14 cellular contexts compared by ENCODE assay signal in the genomic region with DNA sequence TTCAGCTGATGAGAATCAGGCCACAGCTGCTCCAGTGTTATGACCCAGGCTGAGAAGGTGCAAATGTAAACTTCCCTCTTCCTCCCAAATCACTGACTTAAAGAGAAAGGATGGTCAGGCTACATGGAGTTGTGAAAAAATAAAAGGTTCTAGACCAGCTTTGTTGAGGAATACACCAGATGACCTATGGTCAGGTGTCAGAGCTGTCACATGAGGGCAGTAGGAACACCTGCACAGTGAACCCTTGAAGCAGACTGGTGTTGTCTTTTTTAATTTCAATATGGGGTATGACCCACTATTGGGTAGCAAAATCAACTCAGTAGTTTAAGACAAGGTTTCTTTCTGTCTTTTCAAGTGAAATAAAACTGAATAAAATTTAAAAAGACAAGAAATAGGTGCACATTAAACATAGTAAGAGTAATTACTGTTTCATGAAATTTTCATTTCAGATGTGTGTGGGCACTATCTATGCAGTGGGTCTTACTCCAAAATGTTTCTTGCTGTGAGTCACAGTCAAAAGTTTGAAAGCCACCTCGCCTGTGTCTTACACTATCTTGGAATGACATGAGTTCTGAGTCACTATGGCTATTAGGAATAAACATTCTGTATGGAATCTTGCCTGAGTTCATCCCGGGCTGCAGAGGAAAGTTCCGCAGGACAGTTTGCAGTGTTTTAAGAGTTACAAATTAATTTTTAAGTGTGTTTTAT.
DNase-seq lines count a peak whose midpoint lies in the region; ATAC-seq and TF ChIP-seq lines count a peak whose summit lies in the region.
"Had no signal": no experiment of that assay in that cellular context is flagged by ENCODE, and none has a peak within 500 bp of the region (broad histone marks: within the 10 kb centered on the region; RNA-seq: fewer than 3 reads in every experiment).

No MANE protein-coding gene starts in this region.

- peaks cover 20% of the 10 kb centered on the region for H3K9me1 ChIP-seq in IMR-90 (ENCODE audit: insufficient read depth, low read length)

- H3K4me1 ChIP-seq in IMR-90 (ENCODE audit: control insufficient read depth, insufficient read depth, low read length) (peaks cover 18% of the 10 kb centered on the region), suprapubic skin (peaks cover 30% of the 10 kb centered on the region), esophagus squamous epithelium (peaks cover 13 to 35% (median 26%) of the 10 kb centered on the region in 3 donors)

- dilution Hi-C loops in IMR-90 (cut with HindIII; ENCODE audit: low sequenced_read_pairs, unreplicated experiment): no loop called here

- H2AK9ac ChIP-seq in IMR-90 (replicated peaks; ENCODE audit: low read depth, low read length, poor library complexity): no peak overlapping the region

- peak overlapping the region; percentile 49; the same call in 1 of the 2 replicates for H4K5ac ChIP-seq in IMR-90 (ENCODE audit: low read depth, low read length)

- no peak for TF ChIP-seq EP300 in suprapubic skin (IDR thresholded peaks at IDR 0.05)

- peaks cover 3% of the 10 kb centered on the region; the same call in 1 of the 2 replicates for H4K20me1 ChIP-seq in IMR-90 (ENCODE audit: insufficient read depth, low read length)

- BruUV-seq in IMR-90 (replicated peaks; lab: Mats Ljungman, UMichigan): no TSS peak

- peak overlapping the region; percentile 80 for H2BK120ac ChIP-seq in IMR-90 (ENCODE audit: low read depth, low read length)

- H3K36me3 ChIP-seq in IMR-90 (ENCODE audit: control insufficient read depth, insufficient read depth, low read length) (peaks cover 4% of the 10 kb centered on the region), suprapubic skin (peaks cover 9% of the 10 kb centered on the region), esophagus squamous epithelium (peaks cover 0 to 13% (median 0%) of the 10 kb centered on the region in 3 donors)

- ATAC-seq in IMR-90 (ENCODE audit: low read depth) (peak; percentile 91), HG03097 (IDR thresholded peaks at IDR 0.05; ENCODE audit: low FRiP score, unreplicated experiment) (no peak)
- ATAC-seq: naive thymus-derived CD8-positive, alpha-beta T cell had no signal

- TF ChIP-seq POLR2A in IMR-90 (IDR thresholded peaks at IDR 0.05; ENCODE audit: low read depth, low read length) (no peak), suprapubic skin (IDR thresholded peaks at IDR 0.05) (no peak), esophagus squamous epithelium (IDR thresholded peaks at IDR 0.05) (no peak)

- TF ChIP-seq CTCF in IMR-90 (conservative IDR thresholded peaks at IDR 0.05; ENCODE audit: low read depth, low read length): no peak
- TF ChIP-seq CTCF in suprapubic skin (IDR thresholded peaks at IDR 0.05): no peak
- no peak for TF ChIP-seq CTCF in esophagus squamous epithelium (IDR thresholded peaks at IDR 0.05)

- H3K4me3 ChIP-seq in IMR-90 (ENCODE audit: insufficient read depth, low read depth, low read length) (no peak overlapping the region), suprapubic skin (no peak overlapping the region), esophagus squamous epithelium (no peak overlapping the region)

- peak overlapping the region; percentile 77 for H4K91ac ChIP-seq in IMR-90 (ENCODE audit: insufficient read depth, low read depth, low read length)

- H3K27ac ChIP-seq in IMR-90 (ENCODE audit: insufficient read depth, low read length): peak overlapping the region; percentile 77
- H3K27ac ChIP-seq in suprapubic skin: no peak overlapping the region
- no peak overlapping the region for H3K27ac ChIP-seq in esophagus squamous epithelium
- H3K27ac ChIP-seq: VCaP had no signal

- peaks cover 20 to 62% of the 10 kb centered on the region in 2 experiments for H3K79me1 ChIP-seq in IMR-90 (ENCODE audit: low read depth in 1 of 2, low read length in 2 of 2)

- no peak overlapping the region for H2AFZ ChIP-seq in IMR-90 (replicated peaks; ENCODE audit: low read length, poor library complexity)

- H2BK5ac ChIP-seq in IMR-90 (ENCODE audit: low read depth, low read length, poor library complexity, severe bottlenecking): peak overlapping the region; percentile 89

- peak overlapping the region; percentile 56; the same call in 1 of the 2 replicates for H3K18ac ChIP-seq in IMR-90 (ENCODE audit: low read depth, low read length)

- WGBS in IMR-90 (ENCODE audit: extremely low coverage in 2 of 2, insufficient read length in 1 of 2), 2 experiments: no CpG with 5 or more reads among the region's 3 CpGs
- WGBS in suprapubic skin: 65% methylated on average over 3 of the region's 3 CpGs
- 51 to 55% methylated on average over 3 of the region's 3 CpGs for WGBS in esophagus squamous epithelium, 2 donors

- H3K27me3 ChIP-seq in IMR-90 (ENCODE audit: control insufficient read depth, insufficient read depth, low read length) (no peaks in the 10 kb centered on the region), suprapubic skin (no peaks in the 10 kb centered on the region), esophagus squamous epithelium (no peaks in the 10 kb centered on the region)

- H4K8ac ChIP-seq in IMR-90 (ENCODE audit: low read depth in 2 of 2, low read length in 2 of 2): peak overlapping the region; percentile 11 to 53; a peak in 3 of 4 replicates

- H2BK15ac ChIP-seq in IMR-90 (ENCODE audit: low read depth, low read length): peak overlapping the region; percentile 56; the same call in 2 of the 3 replicates

- no peaks in the 10 kb centered on the region for H3K9me3 ChIP-seq in IMR-90 (ENCODE audit: control insufficient read depth, insufficient read depth, low read length)
- H3K9me3 ChIP-seq in suprapubic skin: no peaks in the 10 kb centered on the region
- H3K9me3 ChIP-seq in esophagus squamous epithelium: no peaks in the 10 kb centered on the region

- H3K4ac ChIP-seq in IMR-90 (ENCODE audit: low read depth, low read length): peak overlapping the region; percentile 78

- H3K23ac ChIP-seq in IMR-90 (ENCODE audit: low read depth, low read length): peak overlapping the region; percentile 39; the same call in 1 of the 2 replicates

- H3K14ac ChIP-seq in IMR-90 (replicated peaks; ENCODE audit: low read depth, low read length): peak overlapping the region; percentile 42; the same call in 1 of the 2 replicates

- TF ChIP-seq RAD21 in IMR-90 (IDR thresholded peaks at IDR 0.05; ENCODE audit: low read length): no peak

- CTCF ChIA-PET in IMR-90 (lab: Yijun Ruan, JAX): interaction anchor here (1.0 to 1.3 kb wide), 2 partner anchors 11 to 84 kb away, joined by 4 read pairs; no protein-coding TSS in a partner anchor

- peak; percentile 60 for DNase-seq in AG08396 (ENCODE audit: low spot score)
- peak; percentile 92 for DNase-seq in IMR-90
- DNase-seq in dedifferentiated amniotic fluid mesenchymal stem cell (ENCODE audit: extremely low spot score): peak; percentile 64
- peak; percentile 25 for DNase-seq in myocyte (ENCODE audit: low read depth)
- DNase-seq in suprapubic skin (ENCODE audit: low spot score in 2 of 2): no peak
- DNase-seq in COR-L47 (lab: John Stamatoyannopoulos, UW): no peak
- DNase-seq in esophagus squamous epithelium (lab: John Stamatoyannopoulos, UW): no peak
- DNase-seq: activated T-cell treated with anti-CD3 and anti-CD28 coated beads for 4 hours; CD4-positive, alpha-beta T cell; naive thymus-derived CD8-positive, alpha-beta T cell; NCI-H1105 treated with DMSO at 0.1 percent for 48 hours; NCI-H69 had no signal

- POLR2A ChIA-PET in IMR-90 (lab: Charles Lee; ENCODE audit: unreplicated experiment): no interaction called here

- H2BK20ac ChIP-seq in IMR-90 (ENCODE audit: low read depth, low read length): peak overlapping the region; percentile 87

- peak overlapping the region; percentile 77; the same call in 1 of the 2 replicates for H2AK5ac ChIP-seq in IMR-90 (ENCODE audit: low read depth, low read length)

- peak overlapping the region; percentile 55 for H3K56ac ChIP-seq in IMR-90 (ENCODE audit: extremely low read depth, insufficient read depth, low read length)

- intact Hi-C loops in IMR-90 (cut with micrococcal nuclease): no loop called here
- intact Hi-C loops in esophagus squamous epithelium (cut with DNase I): no loop called here

- in situ Hi-C loops in IMR-90 (cut with MboI; ENCODE audit: low sequenced_read_pairs): no loop called here

- no peak overlapping the region for H3K9ac ChIP-seq in IMR-90 (ENCODE audit: low read depth, low read length)

- H3K4me2 ChIP-seq in IMR-90 (ENCODE audit: low read depth, low read length): peak overlapping the region; percentile 81

TF ChIP-seq in IMR-90, 13 proteins besides CTCF, POLR2A, EP300 and RAD21:
- TF ChIP-seq SMC3 (IDR thresholded peaks at IDR 0.05; ENCODE audit: low read depth, low read length) (no peak), BHLHE40 (IDR thresholded peaks at IDR 0.05; ENCODE audit: low read depth, low read length) (peak; percentile 48; the same call in 1 of the 2 replicates), FOS (IDR thresholded peaks at IDR 0.05; ENCODE audit: low read depth, low read length) (peak; percentile 94), RFX5 (IDR thresholded peaks at IDR 0.05; ENCODE audit: low read depth, low read length) (no peak), CEBPB (IDR thresholded peaks at IDR 0.05; ENCODE audit: low read depth, low read length) (peak; percentile 37; the same call in 1 of the 2 replicates)
TF ChIP-seq in IMR-90: peak in this region for 3.

Comparison
In these comparisons a context has a peak if more than half of its experiments do, and no peak if none do; other contexts are left out.
1. DNase-seq: peak in AG08396 (single experiment), IMR-90 (single experiment), dedifferentiated amniotic fluid mesenchymal stem cell (single experiment) and myocyte (single experiment); none in suprapubic skin (0 of 2), COR-L47 (single experiment) and esophagus squamous epithelium (single experiment).